1 cellular context compared by ENCODE assay signal in genomic region chr20:3408251-3408637, GRCh38.
TF ChIP-seq lines count a peak whose summit lies in the region.

No MANE protein-coding gene starts in this region.

TF ChIP-seq in H1, 55 proteins besides CTCF, POLR2A, EP300 and RAD21 (continued from another document):
- TF ChIP-seq SP1 (IDR thresholded peaks at IDR 0.05; ENCODE audit: low read depth, low read length) (no peak), CTBP2 (IDR thresholded peaks at IDR 0.05; ENCODE audit: borderline replicate concordance, insufficient read depth, insufficient read length, low read length) (no peak), SRF (IDR thresholded peaks at IDR 0.05; ENCODE audit: low read depth, low read length) (no peak), MAX (IDR thresholded peaks at IDR 0.05) (no peak), SIN3A (conservative IDR thresholded peaks at IDR 0.05 in 1 of 2, IDR thresholded peaks at IDR 0.05 in 1 of 2; ENCODE audit: low read depth in 1 of 2, low read length in 2 of 2) (no peak), FOSL1 (IDR thresholded peaks at IDR 0.05; ENCODE audit: insufficient read depth, low read depth, low read length) (no peak)
TF ChIP-seq in H1: peak in this region for 2.
